In the genomic region with DNA sequence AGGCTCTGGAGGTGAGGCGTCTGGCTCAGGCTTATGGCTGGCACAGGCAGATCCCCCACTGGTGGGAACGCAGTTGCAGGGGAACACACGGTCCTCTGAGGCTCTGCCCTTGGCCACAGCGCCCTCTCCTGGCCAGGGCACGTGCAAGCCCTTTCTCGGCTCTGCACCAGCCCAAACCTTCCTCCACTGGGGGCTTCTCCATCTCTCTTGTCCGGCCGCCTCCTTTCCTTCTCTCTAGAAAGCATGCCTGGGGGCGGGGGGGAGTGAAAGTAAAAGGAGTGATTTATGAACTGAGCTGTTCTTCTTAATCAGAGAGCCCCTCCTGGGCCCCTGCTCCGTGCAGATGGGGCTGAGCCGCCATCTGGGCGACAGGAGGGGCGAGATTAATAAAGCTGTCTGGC, we compare ENCODE assay signal across 8 cellular contexts. TPM values are rescaled to one million over a fixed set of nuclear protein-coding genes. Genes with fewer than 3 reads are reported as not detected.
A peak's percentile ranks its signal among the peaks of the same experiment; 100 is the strongest.
DNase-seq lines count a peak whose midpoint lies in the region; ATAC-seq and TF ChIP-seq lines count a peak whose summit lies in the region.

No MANE protein-coding gene starts in this region.

- intact Hi-C loops in transverse colon (cut with DNase I; ENCODE audit: low total_unique reads), result loop anchor here (5.0 kb wide), 1 partner anchor 272 kb away; no protein-coding TSS in a partner anchor

- H3K4me1 ChIP-seq in transverse colon, result peaks cover 0 to 7% (median 3%) of the 10 kb centered on the region in 4 donors

- in situ Hi-C loops in transverse colon (cut with MboI; ENCODE audit: low pct_ligation_motif_present in 1 of 4, low pct_unique_long_range_greater_than_20kb in 1 of 4, low sequenced_read_pairs in 3 of 4), result loop anchor here in 3 of 4 donors (5.0 to 25.0 kb wide), 3 partner anchors 157 to 582 kb away; partner anchors contain the start of genes TSPAN18 (in 2 of the 3) and ALX4 (in 1 of the 3)

- no peak for ATAC-seq in HG03469 (IDR thresholded peaks at IDR 0.05; ENCODE audit: unreplicated experiment)

- H3K27ac ChIP-seq in transverse colon, result peak overlapping the region; percentile 48 to 81 (median 68)

- TF ChIP-seq EP300 in transverse colon (IDR thresholded peaks at IDR 0.05; ENCODE audit: low read depth), result no peak

- 25% methylated on average over 13 of the region's 13 CpGs; no CpG with 5 or more reads in 1 of the 2 donors for WGBS in transverse colon (ENCODE audit: low coverage in 1 of 2), 2 donors

- no peaks in the 10 kb centered on the region for H3K9me3 ChIP-seq in transverse colon

- TF ChIP-seq CTCF in foreskin fibroblast (IDR thresholded peaks at IDR 0.05; ENCODE audit: low read depth, low read length) (peak; percentile 98), transverse colon (IDR thresholded peaks at IDR 0.05) (peak; percentile 70 to 78 (median 78))

- H3K27me3 ChIP-seq in transverse colon, result peaks cover 3% of the 10 kb centered on the region

- TF ChIP-seq POLR2A in transverse colon (IDR thresholded peaks at IDR 0.05), result no peak

- no peaks in the 10 kb centered on the region for H3K36me3 ChIP-seq in transverse colon

- H3K4me3 ChIP-seq in foreskin fibroblast (ENCODE audit: low read depth in 1 of 2, low read length in 2 of 2) (peak overlapping the region in 1 of 2 donors; percentile 10), transverse colon (no peak overlapping the region)

- DNase-seq in EL (peak; percentile 63), HT1080 (ENCODE audit: low read depth) (peak; percentile 25), RKO (ENCODE audit: low spot score) (peak; percentile 23), foreskin fibroblast (peak; percentile 40 to 79), pons (ENCODE audit: low spot score) (peak; percentile 46), transverse colon (peak; percentile 58)
- peak; percentile 47 for DNase-seq in activated T-helper 9 cell treated with anti-CD3 and anti-CD28 coated beads, Interleukin-2, amount 50 U/mL, for 16 hours (ENCODE audit: low read depth)

RNA-seq across cellular contexts. Expression of gene TP53I11, which starts 56.5 kb away (rescaled TPM):
- total RNA-seq in HT1080 (2014; rRNA removed; shearing (Covaris generic)), result 0.11 and 0.27 TPM in 2 replicates
- polyA plus RNA-seq in HT1080 (2015; cell fraction: cytosol; rRNA removed), result 1.3 and 2.5 TPM in 2 replicates
- 1.1 TPM in 2 replicates for polyA plus RNA-seq in HT1080 (2015; cell fraction: nucleus; rRNA removed)
- 10 to 100 TPM; 41.5 to 90.0 (median 56.4) TPM for total RNA-seq in transverse colon

Comparison
In these comparisons a context has a peak if more than half of its experiments do, and no peak if none do; other contexts are left out.
1. RNA of gene TP53I11, which starts 56.5 kb away (total RNA-seq): 41.5 to 90.0 TPM in transverse colon; 0.11 to 0.27 TPM in HT1080; every median in the first group is over 10 times any median in the second.
2. Peak in every context shown above with its lines, with median percentiles within 50 percentile points of each other: DNase-seq.